Comparison of ENCODE assay signal across 1 cellular context in the genomic region with DNA sequence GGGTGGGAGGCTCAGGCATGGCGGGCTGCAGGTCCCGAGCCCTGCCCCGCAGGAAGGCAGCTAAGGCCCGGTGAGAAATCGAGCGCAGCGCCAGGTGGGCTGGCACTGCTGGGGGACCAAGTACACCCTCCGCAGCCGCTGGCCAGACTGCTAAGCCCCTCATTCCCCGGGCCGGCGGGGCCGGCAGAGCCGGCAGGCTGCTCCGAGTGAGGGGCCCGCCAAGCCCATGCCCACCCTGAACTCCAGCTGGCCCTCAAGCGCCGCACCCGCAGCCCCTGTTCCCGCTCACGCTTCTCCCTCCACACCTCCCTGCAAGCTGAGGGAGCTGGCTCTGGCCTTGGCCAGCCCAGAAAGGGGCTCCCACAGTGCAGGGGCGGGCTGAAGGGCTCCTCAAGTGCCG.
DNase-seq lines count a peak whose midpoint lies in the region; FAIRE-seq and TF ChIP-seq lines count a peak whose summit lies in the region.
"Not testable (repeated sequence)": the region's sequence is repeated elsewhere in the genome, so short reads cannot be mapped to it uniquely, and the experiment has no call there.

No MANE protein-coding gene starts in this region.

- not testable (repeated sequence) for H3K9ac ChIP-seq in kidney (ENCODE audit: low read length in 2 of 2)

- not testable (repeated sequence) for FAIRE-seq in kidney (lab: Jason Lieb, UNC)

- not testable (repeated sequence) for H3K36me3 ChIP-seq in kidney (ENCODE audit: control insufficient read depth in 1 of 2, insufficient read depth in 2 of 2, low read length in 2 of 2)

- peak; percentile 41 for DNase-seq in kidney

- H3K9me3 ChIP-seq in kidney (ENCODE audit: control insufficient read depth in 1 of 2, low read length in 2 of 2) = not testable (repeated sequence)

- TF ChIP-seq CTCF in kidney (IDR thresholded peaks at IDR 0.05; ENCODE audit: borderline replicate concordance, extremely low read depth, insufficient read depth) = not testable (repeated sequence)

- H3K27ac ChIP-seq in kidney (ENCODE audit: low read depth in 2 of 2, low read length in 2 of 2) = not testable (repeated sequence)

- intact Hi-C loops in kidney (cut with DNase I) = not testable (repeated sequence)

- H3K4me3 ChIP-seq in kidney (ENCODE audit: low read length in 2 of 2) = not testable (repeated sequence)

- H3K4me1 ChIP-seq in kidney (ENCODE audit: control insufficient read depth in 1 of 2, insufficient read depth in 1 of 2, low read depth in 1 of 2, low read length in 2 of 2) = not testable (repeated sequence)
